ENCODE assay signal across 9 cellular contexts in the genomic region with DNA sequence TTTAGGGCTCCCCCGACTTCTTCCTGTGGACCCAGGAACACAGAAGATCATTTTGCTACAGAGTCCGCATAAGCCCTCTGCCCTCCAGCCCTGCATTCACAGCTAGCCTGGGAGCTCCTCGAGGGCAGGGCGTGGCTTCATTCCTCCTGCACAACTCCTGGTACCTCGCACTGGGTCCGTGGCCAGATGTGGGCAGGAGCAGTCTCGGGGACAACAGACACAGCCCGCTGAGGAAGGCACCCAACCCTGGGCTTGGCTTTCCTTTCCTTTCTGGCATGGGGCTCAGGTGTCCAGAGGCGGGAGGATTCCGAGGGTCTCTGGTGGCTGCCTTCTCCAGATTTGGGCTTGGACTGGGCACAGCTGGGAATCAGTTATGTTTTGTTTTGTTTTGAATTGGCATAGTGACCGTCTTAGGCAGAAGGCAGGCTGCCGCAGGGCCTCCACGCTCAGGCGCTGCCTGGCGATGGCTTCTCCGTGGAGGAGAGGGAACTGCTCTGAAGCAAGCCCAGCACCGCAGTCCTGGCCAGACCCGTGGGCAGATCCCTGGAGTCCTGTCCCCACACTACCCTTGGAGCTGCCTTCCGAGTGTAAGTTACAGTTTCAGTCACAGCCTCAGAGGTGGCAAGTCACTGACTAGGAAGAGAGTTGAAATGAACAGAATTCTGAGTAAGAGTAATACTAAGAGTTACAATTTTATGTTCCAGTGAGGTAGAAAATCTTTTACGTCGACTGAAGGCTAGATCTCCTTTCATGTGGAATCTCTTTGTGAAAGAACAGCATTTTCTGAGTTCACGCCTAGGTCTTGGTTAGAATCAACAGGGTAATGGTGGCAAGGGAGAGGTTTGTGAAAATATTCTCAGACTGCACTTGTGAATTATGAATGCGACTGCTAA. TPM values are rescaled to one million over a fixed set of nuclear protein-coding genes. Genes with fewer than 3 reads are reported as not detected.
DNase-seq lines count a peak whose midpoint lies in the region; ATAC-seq and TF ChIP-seq lines count a peak whose summit lies in the region.
"Had no signal": no experiment of that assay in that cellular context is flagged by ENCODE, and none has a peak within 500 bp of the region (broad histone marks: within the 10 kb centered on the region; RNA-seq: fewer than 3 reads in every experiment).

No MANE protein-coding gene starts in this region.

- CTCF ChIA-PET in activated naive CD4-positive, alpha-beta T cell treated with anti-CD3 and anti-CD28 coated beads for 36 hours (lab: Charles Lee): interaction anchor here (1.0 to 3.7 kb wide), 6 partner anchors 13 to 113 kb away, joined by 3 to 15 read pairs (median 6); a partner anchor contains a TSS

- no peaks in the 10 kb centered on the region for H3K27me3 ChIP-seq in left ventricle myocardium inferior (ENCODE audit: low read depth)

- peaks cover 89% of the 10 kb centered on the region for H3K4me1 ChIP-seq in left ventricle myocardium inferior

- H3K4me3 Mint-ChIP-seq in activated naive CD4-positive, alpha-beta T cell treated with anti-CD3 and anti-CD28 coated beads for 36 hours: peak overlapping the region; percentile 41

- H3K36me3 Mint-ChIP-seq in activated naive CD4-positive, alpha-beta T cell treated with anti-CD3 and anti-CD28 coated beads for 36 hours (ENCODE audit: low read depth): no peaks in the 10 kb centered on the region

- peak overlapping the region; percentile 81 for H3K27ac ChIP-seq in left ventricle myocardium inferior (replicated peaks)

- intact Hi-C loops in activated naive CD4-positive, alpha-beta T cell treated with anti-CD3 and anti-CD28 coated beads for 36 hours (cut with micrococcal nuclease): loop anchor here (1.0 to 5.0 kb wide), 10 partner anchors 13 to 461 kb away; a partner anchor contains a TSS
- intact Hi-C loops in left ventricle myocardium inferior (cut with micrococcal nuclease): no loop called here

- H3K27ac Mint-ChIP-seq in activated naive CD4-positive, alpha-beta T cell treated with anti-CD3 and anti-CD28 coated beads for 36 hours: peak overlapping the region; percentile 81

- H3K36me3 ChIP-seq in left ventricle myocardium inferior: no peaks in the 10 kb centered on the region

- peak; percentile 20 for DNase-seq in Daoy (ENCODE audit: low read depth)
- peak; percentile 79 for DNase-seq in activated naive CD4-positive, alpha-beta T cell treated with anti-CD3 and anti-CD28 coated beads for 36 hours
- peak; percentile 55 for DNase-seq in left ventricle myocardium inferior
- peak; percentile 72 for DNase-seq in stimulated activated CD4-positive, alpha-beta T cell treated with anti-CD3 and anti-CD28 coated beads, Interleukin-15, amount 100 ng/mL, for 24 hours
- no peak for DNase-seq in foreskin fibroblast
- DNase-seq: IMR-90 had no signal

- H3K9me3 ChIP-seq in left ventricle myocardium inferior (replicated peaks): no peaks in the 10 kb centered on the region

- peak overlapping the region; percentile 47 for H3K4me3 ChIP-seq in left ventricle myocardium inferior
- H3K4me3 ChIP-seq in foreskin fibroblast (ENCODE audit: low read depth in 1 of 2, low read length in 2 of 2): no peak overlapping the region

- peaks cover 64% of the 10 kb centered on the region for H3K4me1 Mint-ChIP-seq in activated naive CD4-positive, alpha-beta T cell treated with anti-CD3 and anti-CD28 coated beads for 36 hours (ENCODE audit: low read depth)

- TF ChIP-seq CTCF in left ventricle myocardium inferior (IDR thresholded peaks at IDR 0.05; ENCODE audit: borderline replicate concordance) (no peak), foreskin fibroblast (IDR thresholded peaks at IDR 0.05; ENCODE audit: low read depth, low read length) (no peak)

- no peaks in the 10 kb centered on the region for H3K9me3 Mint-ChIP-seq in activated naive CD4-positive, alpha-beta T cell treated with anti-CD3 and anti-CD28 coated beads for 36 hours

- ATAC-seq in GM19452 (IDR thresholded peaks at IDR 0.05; ENCODE audit: unreplicated experiment) (no peak), HG03139 (IDR thresholded peaks at IDR 0.05; ENCODE audit: unreplicated experiment) (no peak), GM21737 (IDR thresholded peaks at IDR 0.05; ENCODE audit: unreplicated experiment) (no peak)

- H3K27me3 Mint-ChIP-seq in activated naive CD4-positive, alpha-beta T cell treated with anti-CD3 and anti-CD28 coated beads for 36 hours (ENCODE audit: low read depth): no peaks in the 10 kb centered on the region

RNA-seq across cellular contexts. Expression of a gene that starts 47.9 kb away (rescaled TPM):
- total RNA-seq in Daoy (2014; rRNA removed; shearing (Covaris generic)): 0.15 and 8.2 TPM in 2 replicates
- 10 to 100 TPM; 19.4 to 21.3 TPM for total RNA-seq in activated naive CD4-positive, alpha-beta T cell treated with anti-CD3 and anti-CD28 coated beads for 36 hours
- 43.3 TPM for total RNA-seq in left ventricle myocardium inferior
- total RNA-seq: IMR-90 had no signal

Comparison
In these comparisons a context has a peak if more than half of its experiments do, and no peak if none do; other contexts are left out.
1. DNase-seq: peak in Daoy (single experiment), activated naive CD4-positive, alpha-beta T cell treated with anti-CD3 and anti-CD28 coated beads for 36 hours (single experiment), left ventricle myocardium inferior (single experiment) and stimulated activated CD4-positive, alpha-beta T cell treated with anti-CD3 and anti-CD28 coated beads, Interleukin-15, amount 100 ng/mL, for 24 hours (single experiment); none in foreskin fibroblast (0 of 2).